Comparison of ENCODE assay signal across 16 cellular contexts in the genomic region with DNA sequence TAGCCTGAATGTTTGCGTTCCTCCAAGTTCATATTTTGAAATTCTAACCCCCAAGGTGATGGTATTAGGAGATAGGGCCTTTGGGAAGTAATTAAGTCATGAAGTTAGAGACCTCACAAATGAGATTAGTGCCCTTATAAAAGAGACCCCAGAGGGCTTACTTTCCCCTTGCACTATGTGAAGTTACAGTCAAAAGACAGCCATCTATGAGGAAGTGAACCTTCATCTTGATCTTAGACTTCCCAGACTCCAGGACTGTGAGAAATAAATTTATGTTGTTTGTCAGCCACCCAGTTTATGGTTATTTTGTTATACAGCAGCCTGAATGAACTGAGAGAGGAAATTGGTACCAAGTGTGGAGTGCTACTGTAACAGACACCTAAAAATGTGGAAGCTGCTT.
DNase-seq lines count a peak whose midpoint lies in the region; ATAC-seq and TF ChIP-seq lines count a peak whose summit lies in the region.
"Had no signal": no experiment of that assay in that cellular context is flagged by ENCODE, and none has a peak within 500 bp of the region (broad histone marks: within the 10 kb centered on the region; RNA-seq: fewer than 3 reads in every experiment).

No MANE protein-coding gene starts in this region.

- H3K27ac ChIP-seq in HUES48 (ENCODE audit: low read depth, low read length) = peak overlapping the region; percentile 49
- peak overlapping the region; percentile 61 for H3K27ac ChIP-seq in neutrophil
- H3K27ac ChIP-seq: A549 had no signal

- TF ChIP-seq CTCF in neutrophil (IDR thresholded peaks at IDR 0.05) = no peak

- no peak for ATAC-seq in activated CD4-positive, alpha-beta T cell treated with anti-CD3 and anti-CD28 coated beads for 36 hours
- no peak for ATAC-seq in activated naive CD8-positive, alpha-beta T cell treated with anti-CD3 and anti-CD28 coated beads, Interleukin-2, amount 50 U/mL, for 24 hours
- ATAC-seq: A549 had no signal

- peak overlapping the region; percentile 97 for H3K27ac Mint-ChIP-seq in activated CD4-positive, alpha-beta T cell treated with anti-CD3 and anti-CD28 coated beads for 36 hours
- H3K27ac Mint-ChIP-seq in activated naive CD8-positive, alpha-beta T cell treated with anti-CD3 and anti-CD28 coated beads, Interleukin-2, amount 50 U/mL, for 24 hours = peak overlapping the region; percentile 92

- POLR2A ChIA-PET in activated CD4-positive, alpha-beta T cell treated with anti-CD3 and anti-CD28 coated beads for 36 hours (lab: Charles Lee) = interaction anchor here (0.8 kb wide), 1 partner anchor 220 kb away, joined by 3 read pairs; no protein-coding TSS in a partner anchor

- H3K27me3 ChIP-seq in HUES48 (ENCODE audit: control insufficient read depth, insufficient read depth, low read length) = no peaks in the 10 kb centered on the region
- no peaks in the 10 kb centered on the region for H3K27me3 ChIP-seq in neutrophil

- H3K9ac ChIP-seq in HUES48 (ENCODE audit: low read depth, low read length) = no peak overlapping the region

- no peak overlapping the region for H3K4me3 Mint-ChIP-seq in activated CD4-positive, alpha-beta T cell treated with anti-CD3 and anti-CD28 coated beads for 36 hours
- no peak overlapping the region for H3K4me3 Mint-ChIP-seq in activated naive CD8-positive, alpha-beta T cell treated with anti-CD3 and anti-CD28 coated beads, Interleukin-2, amount 50 U/mL, for 24 hours
- H3K4me3 Mint-ChIP-seq: neural crest cell had no signal

- no peaks in the 10 kb centered on the region for H3K36me3 ChIP-seq in HUES48 (ENCODE audit: control insufficient read depth, insufficient read depth, low read length)
- H3K36me3 ChIP-seq in neutrophil = peaks cover 63% of the 10 kb centered on the region

- CTCF ChIA-PET in activated CD4-positive, alpha-beta T cell treated with anti-CD3 and anti-CD28 coated beads for 36 hours (lab: Charles Lee) = interaction anchor here (1.2 to 2.1 kb wide), 3 partner anchors 27 to 219 kb away, joined by 3 to 13 read pairs (median 4); no protein-coding TSS in a partner anchor

- DNase-seq in activated CD4-positive, alpha-beta T cell treated with anti-CD3 and anti-CD28 coated beads for 36 hours = no peak
- no peak for DNase-seq in activated CD4-positive, alpha-beta T cell treated with anti-CD3 and anti-CD28 coated beads for 4 hours
- DNase-seq in activated naive CD8-positive, alpha-beta T cell treated with anti-CD3 and anti-CD28 coated beads, Interleukin-2, amount 50 U/mL, for 24 hours = no peak
- DNase-seq in midbrain (lab: John Stamatoyannopoulos, UW) (no peak), NCI-H1105 (lab: John Stamatoyannopoulos, UW) (no peak), cerebellar cortex (ENCODE audit: low spot score) (no peak)
- DNase-seq: amniotic stem cell, COR-L47, GOT3, NCI-H146, NCI-H510A treated with DMSO at 0.1 percent for 48 hours, T1000 had no signal

- H3K4me3 ChIP-seq in HUES48 (ENCODE audit: low read depth, low read length) (no peak overlapping the region), neutrophil (ENCODE audit: low read depth in 1 of 2, low read length in 1 of 2) (no peak overlapping the region)
- H3K4me3 ChIP-seq: A549 had no signal

- H3K9me3 ChIP-seq in HUES48 (ENCODE audit: control insufficient read depth, insufficient read depth, low read length) (no peaks in the 10 kb centered on the region), neutrophil (no peaks in the 10 kb centered on the region)
- H3K9me3 ChIP-seq: A549 had no signal

- peaks cover 31% of the 10 kb centered on the region for H3K4me1 Mint-ChIP-seq in activated CD4-positive, alpha-beta T cell treated with anti-CD3 and anti-CD28 coated beads for 36 hours
- peaks cover 45% of the 10 kb centered on the region for H3K4me1 Mint-ChIP-seq in activated naive CD8-positive, alpha-beta T cell treated with anti-CD3 and anti-CD28 coated beads, Interleukin-2, amount 50 U/mL, for 24 hours

- H3K36me3 Mint-ChIP-seq in activated CD4-positive, alpha-beta T cell treated with anti-CD3 and anti-CD28 coated beads for 36 hours (ENCODE audit: low read depth) = no peaks in the 10 kb centered on the region
- no peaks in the 10 kb centered on the region for H3K36me3 Mint-ChIP-seq in activated naive CD8-positive, alpha-beta T cell treated with anti-CD3 and anti-CD28 coated beads, Interleukin-2, amount 50 U/mL, for 24 hours (ENCODE audit: low read depth)

- peaks cover 41% of the 10 kb centered on the region for H3K4me1 ChIP-seq in HUES48 (ENCODE audit: control insufficient read depth, insufficient read depth, low read length)
- peaks cover 24 to 27% of the 10 kb centered on the region in 2 experiments for H3K4me1 ChIP-seq in neutrophil (ENCODE audit: control insufficient read depth in 1 of 2, insufficient read depth in 1 of 2, low read depth in 1 of 2, low read length in 1 of 2)

- H3K27me3 Mint-ChIP-seq in activated CD4-positive, alpha-beta T cell treated with anti-CD3 and anti-CD28 coated beads for 36 hours = no peaks in the 10 kb centered on the region
- H3K27me3 Mint-ChIP-seq in activated naive CD8-positive, alpha-beta T cell treated with anti-CD3 and anti-CD28 coated beads, Interleukin-2, amount 50 U/mL, for 24 hours = no peaks in the 10 kb centered on the region

- H3K9me3 Mint-ChIP-seq in activated CD4-positive, alpha-beta T cell treated with anti-CD3 and anti-CD28 coated beads for 36 hours (ENCODE audit: low read depth) = no peaks in the 10 kb centered on the region
- H3K9me3 Mint-ChIP-seq in activated naive CD8-positive, alpha-beta T cell treated with anti-CD3 and anti-CD28 coated beads, Interleukin-2, amount 50 U/mL, for 24 hours = no peaks in the 10 kb centered on the region
- H3K9me3 Mint-ChIP-seq: neural crest cell had no signal

- intact Hi-C loops in activated CD4-positive, alpha-beta T cell treated with anti-CD3 and anti-CD28 coated beads for 36 hours (cut with DNase I, micrococcal nuclease) = loop anchor here (1.0 to 2.0 kb wide), 3 partner anchors 34 to 38 kb away; no protein-coding TSS in a partner anchor
